In genomic region chr10:15346440-15347141, GRCh38 we compare ENCODE assay signal across 15 cellular contexts. TPM values are rescaled to one million over a fixed set of nuclear protein-coding genes. Genes with fewer than 3 reads are reported as not detected.
A peak's percentile ranks its signal among the peaks of the same experiment; 100 is the strongest.
DNase-seq lines count a peak whose midpoint lies in the region; ATAC-seq and TF ChIP-seq lines count a peak whose summit lies in the region.
"Had no signal": no experiment of that assay in that cellular context is flagged by ENCODE, and none has a peak within 500 bp of the region (broad histone marks: within the 10 kb centered on the region; RNA-seq: fewer than 3 reads in every experiment).

No MANE protein-coding gene starts in this region.

- H3K4me3 ChIP-seq in mucosa of rectum (ENCODE audit: low read length in 2 of 2) (peak overlapping the region in 1 of 2 donors; percentile 29), vagina (peak overlapping the region in 1 of 2 donors; percentile 2)
- H3K4me3 ChIP-seq: pancreas had no signal

- TF ChIP-seq CTCF in vagina (IDR thresholded peaks at IDR 0.05), result no peak

- H3K36me3 ChIP-seq in mucosa of rectum (ENCODE audit: control insufficient read depth in 2 of 2, insufficient read depth in 2 of 2, low read length in 2 of 2) (no peaks in the 10 kb centered on the region), vagina (no peaks in the 10 kb centered on the region)
- H3K36me3 ChIP-seq: pancreas had no signal

- ATAC-seq in Right ventricle myocardium superior (ENCODE audit: poor library complexity) (peak; percentile 76), GM18868 (IDR thresholded peaks at IDR 0.05; ENCODE audit: unreplicated experiment) (no peak), HG03520 (IDR thresholded peaks at IDR 0.05; ENCODE audit: unreplicated experiment) (no peak), HG03565 (IDR thresholded peaks at IDR 0.05; ENCODE audit: unreplicated experiment) (no peak)
- ATAC-seq: pancreas had no signal

- DNase-seq in DMS 273 (lab: John Stamatoyannopoulos, UW; ENCODE audit: unreplicated experiment) (peak; percentile 13), DMS 273 treated with DMSO at 0.1 percent for 48 hours (lab: John Stamatoyannopoulos, UW) (no peak), Right ventricle myocardium superior (peak; percentile 61), vagina (ENCODE audit: extremely low spot score in 2 of 2) (no peak)
- DNase-seq: activated CD4-positive, alpha-beta T cell treated with anti-CD3 and anti-CD28 coated beads, Interleukin-2, amount 10 ng/mL, durations not matched to agents 7 days and 5 days; activated T-cell treated with anti-CD3 and anti-CD28 coated beads, Interleukin-2, amount 50 U/mL, for 24 hours; CD4-positive, CD25-positive, alpha-beta regulatory T cell; pancreas; stimulated activated CD4-positive, alpha-beta T cell treated with anti-CD3 and anti-CD28 coated beads, Interleukin-15, amount 100 ng/mL, for 24 hours had no signal

- peaks cover 31 to 45% of the 10 kb centered on the region in 2 donors for H3K4me1 ChIP-seq in mucosa of rectum (ENCODE audit: control insufficient read depth in 2 of 2, insufficient read depth in 2 of 2, low read length in 2 of 2)
- H3K4me1 ChIP-seq in vagina, result peaks cover 27% of the 10 kb centered on the region

- TF ChIP-seq POLR2A in vagina (IDR thresholded peaks at IDR 0.05), result no peak

- H3K9ac ChIP-seq in mucosa of rectum (ENCODE audit: low read depth in 1 of 2, low read length in 2 of 2), result peak overlapping the region in 1 of 2 donors; percentile 21

- H3K27me3 ChIP-seq in mucosa of rectum (ENCODE audit: control insufficient read depth in 2 of 2, insufficient read depth in 2 of 2, low read length in 2 of 2), result no peaks in the 10 kb centered on the region
- no peaks in the 10 kb centered on the region for H3K27me3 ChIP-seq in vagina
- H3K27me3 ChIP-seq: pancreas had no signal

- H3K27ac ChIP-seq in mucosa of rectum (ENCODE audit: low read depth in 2 of 2, low read length in 2 of 2), result peak overlapping the region; percentile 51 to 65
- peak overlapping the region; percentile 1 for H3K27ac ChIP-seq in vagina
- H3K27ac ChIP-seq: 22Rv1 had no signal

- no peaks in the 10 kb centered on the region for H3K9me3 ChIP-seq in mucosa of rectum (ENCODE audit: control insufficient read depth in 2 of 2, low read length in 2 of 2)
- H3K9me3 ChIP-seq in vagina, result no peaks in the 10 kb centered on the region
- H3K9me3 ChIP-seq: pancreas had no signal

- intact Hi-C loops in Right ventricle myocardium superior (cut with DNase I) (no loop called here), vagina (cut with DNase I) (no loop called here)

RNA-seq across cellular contexts. Expression of gene FAM171A1, which starts 24.5 kb away (rescaled TPM):
- 10.3 TPM for total RNA-seq in Right ventricle myocardium superior
- 8.6 TPM for total RNA-seq in vagina
- total RNA-seq: HT-29 had no signal

Comparison
In these comparisons a context has a peak if more than half of its experiments do, and no peak if none do; other contexts are left out.
1. DNase-seq: peak in DMS 273 (single experiment) and Right ventricle myocardium superior (single experiment); none in DMS 273 treated with DMSO at 0.1 percent for 48 hours (single experiment) and vagina (0 of 2).